Comparison of ENCODE assay signal across 1 cellular context in genomic region chr1:231423648-231424047, GRCh38.
TF ChIP-seq lines count a peak whose summit lies in the region.

No MANE protein-coding gene starts in this region.

TF ChIP-seq in SK-N-SH, 30 proteins besides CTCF, POLR2A, EP300 and RAD21 (continued from another document):
- no peak for TF ChIP-seq TEAD4 (IDR thresholded peaks at IDR 0.05; ENCODE audit: borderline replicate concordance, insufficient read depth)
- no peak for TF ChIP-seq SMC3 (IDR thresholded peaks at IDR 0.05; ENCODE audit: low read depth, low read length)
- TF ChIP-seq RFX5 (IDR thresholded peaks at IDR 0.05; ENCODE audit: low read length): no peak
